Comparison of ENCODE assay signal across 27 cellular contexts in the genomic region with DNA sequence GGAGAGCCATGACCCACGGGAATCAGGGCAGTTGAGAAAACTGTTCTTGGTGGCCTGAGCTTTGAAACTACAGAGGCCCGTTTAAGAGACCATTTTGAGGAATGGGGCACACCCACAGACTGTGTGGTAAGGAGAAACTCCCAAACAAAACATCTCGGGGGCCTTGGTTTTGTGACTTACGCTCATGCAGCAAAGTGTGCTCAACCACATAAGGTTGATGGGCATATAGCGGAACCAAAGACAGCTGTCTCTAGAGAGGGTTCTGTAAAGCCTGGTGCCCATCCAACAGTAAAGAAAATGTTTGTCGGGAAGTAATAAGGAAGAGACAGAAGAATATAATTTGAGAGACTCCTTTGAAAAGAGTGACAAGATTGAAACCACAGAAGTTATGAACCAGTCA. TPM values are rescaled to one million over a fixed set of nuclear protein-coding genes. Genes with fewer than 3 reads are reported as not detected.
"Had no signal": no experiment of that assay in that cellular context is flagged by ENCODE, and none has a peak within 500 bp of the region (broad histone marks: within the 10 kb centered on the region; RNA-seq: fewer than 3 reads in every experiment).

No MANE protein-coding gene starts in this region.

- H3K27ac Mint-ChIP-seq: activated naive CD4-positive, alpha-beta T cell treated with anti-CD3 and anti-CD28 coated beads, Interleukin-2, amount 10 ng/mL, durations not matched to agents 7 days and 5 days; activated naive CD8-positive, alpha-beta T cell treated with anti-CD3 and anti-CD28 coated beads, Interleukin-2, amount 10 ng/mL, durations not matched to agents 7 days and 5 days; brain; mesothelial cell of epicardium; naive thymus-derived CD4-positive, alpha-beta T cell; stimulated activated effector memory CD8-positive, alpha-beta T cell treated with anti-CD3 and anti-CD28 coated beads, Interleukin-12 subunit alpha, Interleukin-12 subunit beta, amount 100 ng/mL, for 72 hours had no signal

- DNase-seq: activated CD4-positive, alpha-beta T cell treated with anti-CD3 and anti-CD28 coated beads for 4 hours; activated CD4-positive, alpha-beta T cell treated with anti-CD3 and anti-CD28 coated beads, Interleukin-2, amount 50 U/mL, for 4 hours; activated effector memory CD4-positive, alpha-beta T cell treated with Interleukin-2 at 50 U/mL for 16 hours; activated naive CD4-positive, alpha-beta T cell treated with anti-CD3 and anti-CD28 coated beads, Interleukin-2, amount 10 ng/mL, durations not matched to agents 7 days and 5 days; activated naive CD8-positive, alpha-beta T cell treated with anti-CD3 and anti-CD28 coated beads, Interleukin-2, amount 10 ng/mL, durations not matched to agents 7 days and 5 days; cerebellar nuclear complex; colonic mucosa; effector CD8-positive, alpha-beta T cell; esophagus squamous epithelium; foreskin melanocyte; glutamatergic neuron; left ventricle myocardium superior; naive thymus-derived CD4-positive, alpha-beta T cell; ovary; psoas muscle; sigmoid colon; small intestine; stimulated activated CD4-positive, alpha-beta T cell treated with anti-CD3 and anti-CD28 coated beads, Interleukin-4, amount 100 ng/mL, for 24 hours; stomach; upper lobe of right lung had no signal

- ATAC-seq: left ventricle myocardium superior; naive thymus-derived CD4-positive, alpha-beta T cell; psoas muscle; stimulated activated effector memory CD8-positive, alpha-beta T cell treated with anti-CD3 and anti-CD28 coated beads, Interleukin-12 subunit alpha, Interleukin-12 subunit beta, amount 100 ng/mL, for 72 hours; upper lobe of right lung had no signal

- H3K36me3 Mint-ChIP-seq: activated naive CD4-positive, alpha-beta T cell treated with anti-CD3 and anti-CD28 coated beads, Interleukin-2, amount 10 ng/mL, durations not matched to agents 7 days and 5 days; activated naive CD8-positive, alpha-beta T cell treated with anti-CD3 and anti-CD28 coated beads, Interleukin-2, amount 10 ng/mL, durations not matched to agents 7 days and 5 days; brain; mesothelial cell of epicardium; naive thymus-derived CD4-positive, alpha-beta T cell; stimulated activated effector memory CD8-positive, alpha-beta T cell treated with anti-CD3 and anti-CD28 coated beads, Interleukin-12 subunit alpha, Interleukin-12 subunit beta, amount 100 ng/mL, for 72 hours had no signal

- H3K4me3 Mint-ChIP-seq: activated naive CD4-positive, alpha-beta T cell treated with anti-CD3 and anti-CD28 coated beads, Interleukin-2, amount 10 ng/mL, durations not matched to agents 7 days and 5 days; activated naive CD8-positive, alpha-beta T cell treated with anti-CD3 and anti-CD28 coated beads, Interleukin-2, amount 10 ng/mL, durations not matched to agents 7 days and 5 days; mesothelial cell of epicardium; naive thymus-derived CD4-positive, alpha-beta T cell; stimulated activated effector memory CD8-positive, alpha-beta T cell treated with anti-CD3 and anti-CD28 coated beads, Interleukin-12 subunit alpha, Interleukin-12 subunit beta, amount 100 ng/mL, for 72 hours had no signal

- H3K4me1 Mint-ChIP-seq: activated naive CD4-positive, alpha-beta T cell treated with anti-CD3 and anti-CD28 coated beads, Interleukin-2, amount 10 ng/mL, durations not matched to agents 7 days and 5 days; activated naive CD8-positive, alpha-beta T cell treated with anti-CD3 and anti-CD28 coated beads, Interleukin-2, amount 10 ng/mL, durations not matched to agents 7 days and 5 days; naive thymus-derived CD4-positive, alpha-beta T cell; stimulated activated effector memory CD8-positive, alpha-beta T cell treated with anti-CD3 and anti-CD28 coated beads, Interleukin-12 subunit alpha, Interleukin-12 subunit beta, amount 100 ng/mL, for 72 hours had no signal

- H3K9me3 Mint-ChIP-seq: activated naive CD4-positive, alpha-beta T cell treated with anti-CD3 and anti-CD28 coated beads, Interleukin-2, amount 10 ng/mL, durations not matched to agents 7 days and 5 days; activated naive CD8-positive, alpha-beta T cell treated with anti-CD3 and anti-CD28 coated beads, Interleukin-2, amount 10 ng/mL, durations not matched to agents 7 days and 5 days; stimulated activated effector memory CD8-positive, alpha-beta T cell treated with anti-CD3 and anti-CD28 coated beads, Interleukin-12 subunit alpha, Interleukin-12 subunit beta, amount 100 ng/mL, for 72 hours had no signal

RNA-seq across cellular contexts. Expression of a gene that starts 5.4 kb away (rescaled TPM):
- total RNA-seq: activated naive CD8-positive, alpha-beta T cell treated with anti-CD3 and anti-CD28 coated beads, Interleukin-2, amount 10 ng/mL, durations not matched to agents 7 days and 5 days; cardiac muscle cell; dermis microvascular lymphatic vessel endothelial cell; lung microvascular endothelial cell; naive thymus-derived CD4-positive, alpha-beta T cell had no signal
- polyA plus RNA-seq: cardiac muscle cell; naive thymus-derived CD4-positive, alpha-beta T cell; neural cell had no signal
